ENCODE assay signal across 8 cellular contexts in genomic region chr18:63367241-63367953, GRCh38. TPM values are rescaled to one million over a fixed set of nuclear protein-coding genes. Genes with fewer than 3 reads are reported as not detected.
DNase-seq lines count a peak whose midpoint lies in the region; ATAC-seq, FAIRE-seq and TF ChIP-seq lines count a peak whose summit lies in the region.

No MANE protein-coding gene starts in this region.

- peak overlapping the region; percentile 79 for H3K9ac ChIP-seq in SU-DHL-6 (ENCODE audit: low read length)
- peak overlapping the region; percentile 95 for H3K9ac ChIP-seq in adipocyte (ENCODE audit: low read length)

- H3K4me1 ChIP-seq in adipocyte (ENCODE audit: control insufficient read depth, insufficient read depth, low read length) (peaks cover 24% of the 10 kb centered on the region), cardiac muscle cell (ENCODE audit: low read depth) (peaks cover 5% of the 10 kb centered on the region), pancreas (peaks cover 0 to 6% (median 5%) of the 10 kb centered on the region in 3 donors), tibial nerve (peaks cover 0 to 38% (median 9%) of the 10 kb centered on the region in 4 donors)

- WGBS in pancreas, 2 donors = 0 to 1% methylated on average over 32 to 66 of the region's 66 CpGs
- WGBS in tibial nerve, 2 donors = 0 to 1% methylated on average over 17 to 46 of the region's 66 CpGs

- peak; percentile 95 for DNase-seq in GM12865 (ENCODE audit: low read depth)
- peak; percentile 99 for DNase-seq in NCI-H1105 treated with DMSO at 0.1 percent for 48 hours (lab: John Stamatoyannopoulos, UW)
- peak; percentile 99 for DNase-seq in adipocyte (ENCODE audit: low read depth)
- peak; percentile 98 to 100 for DNase-seq in cardiac muscle cell (ENCODE audit: low read depth in 1 of 2, low spot score in 1 of 2)
- DNase-seq in pancreas = peak; percentile 94 to 97 (median 96)
- peak; percentile 85 to 86 for DNase-seq in tibial nerve (ENCODE audit: low spot score in 2 of 2)

- H3K36me3 ChIP-seq in SU-DHL-6 (ENCODE audit: low read length) = no peaks in the 10 kb centered on the region
- H3K36me3 ChIP-seq in adipocyte (ENCODE audit: control insufficient read depth, insufficient read depth, low read length, severe bottlenecking) = peaks cover 4% of the 10 kb centered on the region
- peaks cover under 1% of the 10 kb centered on the region for H3K36me3 ChIP-seq in cardiac muscle cell
- H3K36me3 ChIP-seq in pancreas = no peaks in the 10 kb centered on the region
- H3K36me3 ChIP-seq in tibial nerve = peaks cover 0 to 6% (median 0%) of the 10 kb centered on the region in 3 donors

- H3K4me3 ChIP-seq in GM12865 (ENCODE audit: low read depth, low read length) (peak overlapping the region; percentile 68), SU-DHL-6 (ENCODE audit: insufficient read depth, low read length, poor library complexity, severe bottlenecking) (peak overlapping the region; percentile 75), adipocyte (ENCODE audit: low read length) (peak overlapping the region; percentile 99), cardiac muscle cell (peak overlapping the region; percentile 87), pancreas (peak overlapping the region; percentile 74 to 95 (median 90)), tibial nerve (peak overlapping the region; percentile 60 to 99 (median 93))

- peak; percentile 76 to 92 for TF ChIP-seq POLR2A in tibial nerve (IDR thresholded peaks at IDR 0.05)

- H3K9me2 ChIP-seq in SU-DHL-6 (replicated peaks; ENCODE audit: insufficient read depth, low read length) = no peaks in the 10 kb centered on the region

- TF ChIP-seq EP300 in tibial nerve (IDR thresholded peaks at IDR 0.05) = peak; percentile 58 to 97

- H4K20me1 ChIP-seq in SU-DHL-6 (ENCODE audit: low read depth, low read length) = no peaks in the 10 kb centered on the region

- H3K27me3 ChIP-seq in SU-DHL-6 (ENCODE audit: low read length) = no peaks in the 10 kb centered on the region
- H3K27me3 ChIP-seq in adipocyte (replicated peaks; ENCODE audit: control insufficient read depth, insufficient read depth, low read length) = no peaks in the 10 kb centered on the region
- H3K27me3 ChIP-seq in cardiac muscle cell = no peaks in the 10 kb centered on the region
- no peaks in the 10 kb centered on the region for H3K27me3 ChIP-seq in pancreas
- H3K27me3 ChIP-seq in tibial nerve = no peaks in the 10 kb centered on the region

- H3F3A ChIP-seq in SU-DHL-6 (ENCODE audit: insufficient read depth) = no peaks in the 10 kb centered on the region

- H3K9me3 ChIP-seq in SU-DHL-6 (ENCODE audit: insufficient read depth, low read length) (no peaks in the 10 kb centered on the region), adipocyte (ENCODE audit: control insufficient read depth, low read length) (no peaks in the 10 kb centered on the region), cardiac muscle cell (ENCODE audit: low read depth) (no peaks in the 10 kb centered on the region), pancreas (no peaks in the 10 kb centered on the region), tibial nerve (no peaks in the 10 kb centered on the region)

- H3K4me2 ChIP-seq in SU-DHL-6 (ENCODE audit: low read depth, low read length, poor library complexity, severe bottlenecking) = peak overlapping the region; percentile 88

- ATAC-seq in HG02678 (IDR thresholded peaks at IDR 0.05; ENCODE audit: unreplicated experiment) (peak; percentile 89), pancreas (peak; percentile 92 to 96 (median 93))

- intact Hi-C loops in pancreas (cut with DNase I) = no loop called here

- no peaks in the 10 kb centered on the region for H3K79me2 ChIP-seq in SU-DHL-6 (ENCODE audit: insufficient read depth, low read length)

- TF ChIP-seq CTCF in GM12865 (IDR thresholded peaks at IDR 0.05; ENCODE audit: insufficient read depth, low read depth, low read length, missing control alignments) (no peak), SU-DHL-6 (IDR thresholded peaks at IDR 0.05; ENCODE audit: insufficient read depth, low read length, poor library complexity, severe bottlenecking) (no peak), cardiac muscle cell (IDR thresholded peaks at IDR 0.05; ENCODE audit: low read depth, low read length) (no peak), pancreas (IDR thresholded peaks at IDR 0.05) (no peak), tibial nerve (IDR thresholded peaks at IDR 0.05) (peak in 1 of 5 experiments; percentile 31)

- peak; percentile 97 for FAIRE-seq in pancreas (lab: Jason Lieb, UNC)

- H3K27ac ChIP-seq in SU-DHL-6 (ENCODE audit: low read depth, low read length) (no peak overlapping the region), cardiac muscle cell (peak overlapping the region; percentile 93), pancreas (peak overlapping the region; percentile 89 to 98 (median 96)), tibial nerve (peak overlapping the region; percentile 92 to 98 (median 96))

- H2AFZ ChIP-seq in SU-DHL-6 (ENCODE audit: low read depth, low read length, severe bottlenecking) = peak overlapping the region; percentile 91

RNA-seq across cellular contexts. Expression of gene KDSR, which starts 0.4 kb away (rescaled TPM):
- total RNA-seq in cardiac muscle cell (20.9 and 21.3 TPM in 2 replicates), pancreas (10 to 100 TPM; 18.0 to 37.2 (median 23.3) TPM), tibial nerve (10 to 100 TPM; 44.1 to 62.4 (median 54.8) TPM)
- polyA plus RNA-seq in cardiac muscle cell (28.0 and 42.8 TPM in 2 replicates), pancreas (10 to 100 TPM in 1 of 2 donors, 1 to 10 TPM in 1; 4.8 to 12.4 TPM)

RNA-seq across cellular contexts. Expression of gene BCL2, which starts 47.8 kb away (rescaled TPM):
- total RNA-seq in cardiac muscle cell (0.70 and 0.98 TPM in 2 replicates), pancreas (1 to 10 TPM; 3.2 to 9.0 (median 4.5) TPM), tibial nerve (10 to 100 TPM; 54.7 to 79.1 (median 67.0) TPM)
- polyA plus RNA-seq in cardiac muscle cell (0.02 and 0.51 TPM in 2 replicates), pancreas (1 to 10 TPM; 1.9 to 2.0 TPM)

RNA-seq across cellular contexts. Expression of gene VPS4B, which starts 54.9 kb away (rescaled TPM):
- 9.1 and 14.3 TPM in 2 replicates for total RNA-seq in cardiac muscle cell
- 14.6 and 15.5 TPM in 2 replicates for polyA plus RNA-seq in cardiac muscle cell
- total RNA-seq in pancreas = 10 to 100 TPM; 19.0 to 37.2 (median 28.9) TPM
- polyA plus RNA-seq in pancreas = 10 to 100 TPM in 1 of 2 donors, 1 to 10 TPM in 1; 4.8 to 12.1 TPM
- 10 to 100 TPM; 33.4 to 43.2 (median 36.2) TPM for total RNA-seq in tibial nerve

Comparison
In these comparisons a context has a peak if more than half of its experiments do, and no peak if none do; other contexts are left out.
1. RNA of gene BCL2, which starts 47.8 kb away (total RNA-seq): 54.7 to 79.1 TPM in tibial nerve; 3.2 to 9.0 TPM in pancreas and 0.70 to 0.98 TPM in cardiac muscle cell; every median in the first group is over 4 times any median in the second.
2. Peak in every context shown above with its lines, with median percentiles within 50 percentile points of each other: DNase-seq and H3K4me3 ChIP-seq.